ENCODE assay signal across 8 cellular contexts in the genomic region with DNA sequence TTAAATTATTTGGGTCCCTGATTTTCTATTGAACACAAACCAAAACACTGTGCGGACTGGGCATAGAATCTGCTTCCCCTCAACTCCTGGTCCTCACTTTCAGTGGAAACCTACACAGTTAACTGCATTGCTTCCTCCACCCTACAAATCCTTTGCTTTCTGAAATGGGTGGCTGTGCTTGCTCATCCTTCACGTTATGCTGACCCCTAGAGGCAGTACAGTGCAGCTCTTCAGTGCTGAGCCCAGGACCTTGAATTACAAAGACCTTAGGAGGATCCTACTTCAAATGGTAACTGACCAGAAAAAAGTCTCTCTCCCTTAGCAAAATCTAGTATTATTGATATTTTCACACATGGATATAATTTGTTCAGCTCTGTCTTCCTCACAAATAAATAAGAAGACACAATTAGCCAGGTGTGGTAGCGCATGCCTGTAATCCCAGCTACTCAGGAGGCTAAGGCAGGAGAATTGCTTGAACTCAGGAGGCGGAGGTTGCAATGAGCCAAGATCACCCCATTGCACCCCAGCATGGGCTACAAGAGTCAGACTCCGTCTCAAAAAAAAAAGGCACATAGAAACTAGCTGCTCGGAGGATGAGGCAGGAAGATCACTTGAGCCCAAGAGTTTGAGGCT.
DNase-seq lines count a peak whose midpoint lies in the region; FAIRE-seq and TF ChIP-seq lines count a peak whose summit lies in the region.

No MANE protein-coding gene starts in this region.

- TF ChIP-seq POLR2A in testis (IDR thresholded peaks at IDR 0.05) = no peak

- no peak overlapping the region for H3K4me2 ChIP-seq in GM23248 (ENCODE audit: unreplicated experiment)

- H3K36me3 ChIP-seq in GM23248 (ENCODE audit: low read depth) (no peaks in the 10 kb centered on the region), bronchial epithelial cell (ENCODE audit: control insufficient read depth, insufficient read depth, low read length) (peaks cover 4% of the 10 kb centered on the region), testis (ENCODE audit: low read depth, missing control alignments) (no peaks in the 10 kb centered on the region)

- 62 to 63% methylated on average over 6 of the region's 6 CpGs for WGBS in GM23248 (ENCODE audit: low coverage in 1 of 2, low lambda C conversion rate in 2 of 2, missing lambda C conversion rate in 2 of 2), 2 experiments
- WGBS in testis, 2 donors = 74 to 76% methylated on average over 6 of the region's 6 CpGs

- H3K9me2 ChIP-seq in GM23248 (ENCODE audit: insufficient read depth) = no peaks in the 10 kb centered on the region

- no peaks in the 10 kb centered on the region for H3K27me3 ChIP-seq in GM23248 (replicated peaks; ENCODE audit: insufficient read depth)
- no peaks in the 10 kb centered on the region for H3K27me3 ChIP-seq in bronchial epithelial cell (ENCODE audit: control insufficient read depth, insufficient read depth, low read length)
- H3K27me3 ChIP-seq in testis = no peaks in the 10 kb centered on the region

- no peak overlapping the region for H3K27ac ChIP-seq in GM23248
- no peak overlapping the region for H3K27ac ChIP-seq in testis

- no peak overlapping the region for H3K4me3 ChIP-seq in GM23248
- no peak overlapping the region for H3K4me3 ChIP-seq in bronchial epithelial cell (ENCODE audit: low read depth, low read length)
- H3K4me3 ChIP-seq in testis = no peak overlapping the region

- H3K9me3 ChIP-seq in GM23248 (ENCODE audit: low read depth) = no peaks in the 10 kb centered on the region
- no peaks in the 10 kb centered on the region for H3K9me3 ChIP-seq in testis

- intact Hi-C loops in testis (cut with DNase I; ENCODE audit: low total_unique reads) = no loop called here

- in situ Hi-C loops in GM23248 (cut with MboI) = no loop called here

- H4K20me1 ChIP-seq in GM23248 (ENCODE audit: insufficient read depth) = no peaks in the 10 kb centered on the region

- no peaks in the 10 kb centered on the region for H3F3A ChIP-seq in GM23248 (ENCODE audit: insufficient read depth)

- H3K4me1 ChIP-seq in GM23248 (ENCODE audit: insufficient read depth) (no peaks in the 10 kb centered on the region), testis (no peaks in the 10 kb centered on the region)

- no peak for FAIRE-seq in bronchial epithelial cell (lab: Jason Lieb, UNC)

- TF ChIP-seq CTCF in bronchial epithelial cell (IDR thresholded peaks at IDR 0.05; ENCODE audit: insufficient read depth, low read length, severe bottlenecking) (peak; percentile 70), testis (IDR thresholded peaks at IDR 0.05) (peak in 2 of 3 experiments; percentile 68 to 72)

- no peak overlapping the region for H2AFZ ChIP-seq in GM23248

- H3K79me2 ChIP-seq in GM23248 (ENCODE audit: insufficient read depth) = no peaks in the 10 kb centered on the region

- DNase-seq in NCI-H524 (lab: John Stamatoyannopoulos, UW) = peak; percentile 13 to 68
- no peak for DNase-seq in NCI-H524 treated with DMSO at 0.1 percent for 48 hours (lab: John Stamatoyannopoulos, UW)
- peak; percentile 78 for DNase-seq in GM23248
- peak; percentile 57 for DNase-seq in LHCN-M2 (ENCODE audit: low read depth)
- DNase-seq in RPMI7951 (ENCODE audit: low read depth) = peak; percentile 62
- DNase-seq in bronchial epithelial cell (ENCODE audit: low read depth) = peak; percentile 47
- DNase-seq in kidney tubule cell (ENCODE audit: low spot score) = peak; percentile 61
- peak; percentile 66 for DNase-seq in testis

- no peak overlapping the region for H3K9ac ChIP-seq in GM23248
